ENCODE assay signal across 8 cellular contexts in the genomic region with DNA sequence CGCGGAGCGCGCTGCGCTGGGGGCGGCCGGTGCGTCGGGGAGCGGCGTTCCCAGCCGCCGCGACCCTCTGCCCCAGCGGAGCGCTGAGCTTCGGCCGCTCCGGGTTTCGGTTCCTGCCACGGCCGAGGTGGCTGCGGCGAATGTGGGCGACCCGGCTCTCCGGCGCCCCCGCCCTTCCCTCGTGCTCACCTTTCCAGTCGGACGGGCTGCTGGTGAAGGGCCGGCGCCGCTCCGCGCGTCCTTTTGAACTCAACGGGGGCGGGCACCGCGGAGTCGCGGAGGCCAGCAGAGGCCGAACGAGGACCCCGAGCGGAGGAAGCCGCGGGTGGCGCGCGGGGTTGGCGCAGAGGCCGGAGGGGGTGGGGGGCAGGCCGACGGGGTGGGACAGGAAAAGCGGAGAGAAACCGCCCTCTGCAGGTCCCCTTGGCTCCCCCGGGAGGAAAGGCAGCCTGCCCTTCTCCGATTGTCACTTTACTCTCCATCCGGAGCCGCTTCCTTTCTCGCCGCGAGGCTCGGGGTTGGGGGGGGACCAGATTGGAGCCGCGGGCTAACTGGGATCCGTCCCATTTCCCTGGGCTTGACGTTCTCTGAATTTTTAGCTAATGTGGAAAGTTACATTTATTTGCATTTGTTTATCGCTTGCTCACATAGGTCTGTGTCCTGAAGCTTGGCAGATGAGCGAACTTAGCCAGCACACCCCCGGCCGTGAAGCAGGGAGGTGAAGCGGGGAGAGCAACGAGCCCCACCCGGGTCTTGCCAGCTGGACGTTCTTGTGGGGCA. TPM values are rescaled to one million over a fixed set of nuclear protein-coding genes. Genes with fewer than 3 reads are reported as not detected.
A peak's percentile ranks its signal among the peaks of the same experiment; 100 is the strongest.
DNase-seq lines count a peak whose midpoint lies in the region; ATAC-seq and TF ChIP-seq lines count a peak whose summit lies in the region.

A gene with protein sequence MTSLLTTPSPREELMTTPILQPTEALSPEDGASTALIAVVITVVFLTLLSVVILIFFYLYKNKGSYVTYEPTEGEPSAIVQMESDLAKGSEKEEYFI (minus strand): TSS at position 349 of the 780 bp plus-strand sequence. CDS start 1,137 bp downstream, outside the sequence.

- CTCF ChIA-PET in Calu3 (lab: Charles Lee) = interaction anchor here (0.9 to 2.7 kb wide), 4 partner anchors 38 to 71 kb away, joined by 4 to 27 read pairs (median 8); no protein-coding TSS in a partner anchor

- TSS peak; percentile 92 for BruUV-seq in Calu3 (replicated peaks; lab: Mats Ljungman, UMichigan)

- H3K4me3 Mint-ChIP-seq in Calu3 (ENCODE audit: low read depth, unreplicated experiment) (peak within 1 kb of the TSS; percentile 83), IgD-negative memory B cell (peak within 1 kb of the TSS; percentile 93 to 99 (median 96))
- peak within 1 kb of the TSS; percentile 88 for H3K4me3 Mint-ChIP-seq in T-helper 2 cell treated with Interferon-gamma antibody and Interleukin-4, amounts not matched to agents 5 μg/mL and 100 μg/mL, for 36 hours

- peak within 1 kb of the TSS; percentile 95 for H3K27ac Mint-ChIP-seq in Calu3 (ENCODE audit: unreplicated experiment)
- H3K27ac Mint-ChIP-seq in IgD-negative memory B cell = peak within 1 kb of the TSS; percentile 67 to 93 (median 86)
- peak within 1 kb of the TSS; percentile 17 for H3K27ac Mint-ChIP-seq in T-helper 2 cell treated with Interferon-gamma antibody and Interleukin-4, amounts not matched to agents 5 μg/mL and 100 μg/mL, for 36 hours

- in situ Hi-C loops in T47D (cut with HindIII; ENCODE audit: low pct_unique_long_range_greater_than_20kb, low sequenced_read_pairs) = no loop called here

- peaks cover 52% of the 10 kb centered on the region for H3K36me3 Mint-ChIP-seq in Calu3 (ENCODE audit: insufficient read depth, unreplicated experiment)
- H3K36me3 Mint-ChIP-seq in IgD-negative memory B cell = peaks cover 7% of the 10 kb centered on the region
- no peaks in the 10 kb centered on the region for H3K36me3 Mint-ChIP-seq in T-helper 2 cell treated with Interferon-gamma antibody and Interleukin-4, amounts not matched to agents 5 μg/mL and 100 μg/mL, for 36 hours (ENCODE audit: low read depth)

- H3K4me1 Mint-ChIP-seq in Calu3 (ENCODE audit: low read depth, unreplicated experiment) (peaks cover 25% of the 10 kb centered on the region), IgD-negative memory B cell (peaks cover 24 to 31% (median 29%) of the 10 kb centered on the region in 3 donors)
- peaks cover 16% of the 10 kb centered on the region for H3K4me1 Mint-ChIP-seq in T-helper 2 cell treated with Interferon-gamma antibody and Interleukin-4, amounts not matched to agents 5 μg/mL and 100 μg/mL, for 36 hours (ENCODE audit: low read depth)

- peak; percentile 61 for ATAC-seq in GM21447 (IDR thresholded peaks at IDR 0.05; ENCODE audit: unreplicated experiment)

- H3K27me3 Mint-ChIP-seq in Calu3 (ENCODE audit: unreplicated experiment) (no peaks in the 10 kb centered on the region), IgD-negative memory B cell (no peaks in the 10 kb centered on the region)
- peaks cover 38% of the 10 kb centered on the region for H3K27me3 Mint-ChIP-seq in T-helper 2 cell treated with Interferon-gamma antibody and Interleukin-4, amounts not matched to agents 5 μg/mL and 100 μg/mL, for 36 hours (ENCODE audit: low read depth)

- intact Hi-C loops in Calu3 (cut with micrococcal nuclease; ENCODE audit: unreplicated experiment) = no loop called here

- TF ChIP-seq CTCF in Calu3 (IDR thresholded peaks at IDR 0.05; ENCODE audit: unreplicated experiment) = no peak

- DNase-seq in Calu3 (peak; percentile 90), T47D (ENCODE audit: low read depth in 1 of 2, low spot score in 1 of 2) (peak; percentile 66 to 94), iPS-NIHi11 (ENCODE audit: low spot score) (peak; percentile 89), globus pallidus (ENCODE audit: low spot score) (no peak)
- peak; percentile 48 for DNase-seq in T-helper 2 cell treated with Interferon-gamma antibody and Interleukin-4, amounts not matched to agents 5 μg/mL and 100 μg/mL, for 36 hours (ENCODE audit: low spot score)
- DNase-seq in stimulated activated CD4-positive, alpha-beta T cell treated with anti-CD3 and anti-CD28 coated beads, Interleukin-12 subunit alpha, Interleukin-12 subunit beta, amount 100 ng/mL, for 4 hours = peak; percentile 31

- H3K9me3 Mint-ChIP-seq in Calu3 (ENCODE audit: low read depth, unreplicated experiment) (no peaks in the 10 kb centered on the region), IgD-negative memory B cell (peaks cover 0 to 2% (median 0%) of the 10 kb centered on the region in 3 donors)
- H3K9me3 Mint-ChIP-seq in T-helper 2 cell treated with Interferon-gamma antibody and Interleukin-4, amounts not matched to agents 5 μg/mL and 100 μg/mL, for 36 hours = no peaks in the 10 kb centered on the region

RNA-seq across cellular contexts. Expression of the gene that starts here (rescaled TPM):
- total RNA-seq in Calu3 (2022) = 60.9 and 64.1 TPM in 2 replicates
- 82.1 TPM for polyA plus RNA-seq in IgD-negative memory B cell

Comparison
In these comparisons a context has a peak if more than half of its experiments do, and no peak if none do; other contexts are left out.
1. H3K27ac Mint-ChIP-seq: peak in every context shown above with its lines; median percentile 95 in Calu3; 86 in IgD-negative memory B cell; 17 in T-helper 2 cell treated with Interferon-gamma antibody and Interleukin-4, amounts not matched to agents 5 μg/mL and 100 μg/mL, for 36 hours.